11 cellular contexts compared by ENCODE assay signal in genomic region chr9:2019723-2020122, GRCh38. TPM values are rescaled to one million over a fixed set of nuclear protein-coding genes. Genes with fewer than 3 reads are reported as not detected.
DNase-seq lines count a peak whose midpoint lies in the region; ATAC-seq and TF ChIP-seq lines count a peak whose summit lies in the region.
"Had no signal": no experiment of that assay in that cellular context is flagged by ENCODE, and none has a peak within 500 bp of the region (broad histone marks: within the 10 kb centered on the region; RNA-seq: fewer than 3 reads in every experiment).

No MANE protein-coding gene starts in this region.

- ATAC-seq in stimulated activated naive CD8-positive, alpha-beta T cell treated with anti-CD3 and anti-CD28 coated beads, Interleukin-15, Interleukin-2, amounts not matched to agents 100 U/mL and 50 U/mL, for 24 hours: no peak
- no peak for ATAC-seq in activated CD8-positive, alpha-beta T cell treated with anti-CD3 and anti-CD28 coated beads for 36 hours
- ATAC-seq in natural killer cell (no peak), GM21529 (IDR thresholded peaks at IDR 0.05; ENCODE audit: unreplicated experiment) (no peak)

- POLR2A ChIA-PET in activated CD8-positive, alpha-beta T cell treated with anti-CD3 and anti-CD28 coated beads for 36 hours (lab: Charles Lee): no interaction called here

- no peak for TF ChIP-seq CTCF in activated CD8-positive, alpha-beta T cell treated with anti-CD3 and anti-CD28 coated beads for 36 hours (IDR thresholded peaks at IDR 0.05)
- TF ChIP-seq CTCF in natural killer cell (IDR thresholded peaks at IDR 0.05) (no peak), tibial nerve (IDR thresholded peaks at IDR 0.05) (no peak)

- H3K27me3 ChIP-seq in tibial nerve: no peaks in the 10 kb centered on the region

- no peaks in the 10 kb centered on the region for H3K27me3 Mint-ChIP-seq in stimulated activated naive CD8-positive, alpha-beta T cell treated with anti-CD3 and anti-CD28 coated beads, Interleukin-15, Interleukin-2, amounts not matched to agents 100 ng/mL and 50 ng/mL, for 24 hours
- no peaks in the 10 kb centered on the region for H3K27me3 Mint-ChIP-seq in activated CD8-positive, alpha-beta T cell treated with anti-CD3 and anti-CD28 coated beads for 36 hours
- no peaks in the 10 kb centered on the region for H3K27me3 Mint-ChIP-seq in natural killer cell (ENCODE audit: low read depth in 2 of 2)

- H3K27ac Mint-ChIP-seq in stimulated activated naive CD8-positive, alpha-beta T cell treated with anti-CD3 and anti-CD28 coated beads, Interleukin-15, Interleukin-2, amounts not matched to agents 100 ng/mL and 50 ng/mL, for 24 hours: peak overlapping the region; percentile 38
- no peak overlapping the region for H3K27ac Mint-ChIP-seq in activated CD8-positive, alpha-beta T cell treated with anti-CD3 and anti-CD28 coated beads for 36 hours
- peak overlapping the region; percentile 97 to 99 for H3K27ac Mint-ChIP-seq in natural killer cell

- H3K27ac ChIP-seq in tibial nerve: peak overlapping the region in 2 of 4 donors; percentile 94 to 99
- H3K27ac ChIP-seq: C4-2B had no signal

- intact Hi-C loops in activated CD8-positive, alpha-beta T cell treated with anti-CD3 and anti-CD28 coated beads for 36 hours (cut with micrococcal nuclease): loop anchor here (2.0 to 5.0 kb wide), 2 partner anchors 35 to 142 kb away; no protein-coding TSS in a partner anchor
- intact Hi-C loops in natural killer cell (cut with micrococcal nuclease): loop anchor here (5.0 to 10.0 kb wide), 3 partner anchors 135 to 1745 kb away; partner anchors contain the start of gene RFX3

- H3K4me1 ChIP-seq in tibial nerve: peaks cover 0 to 56% (median 32%) of the 10 kb centered on the region in 4 donors

- no peak overlapping the region for H3K4me3 ChIP-seq in tibial nerve

- H3K4me1 Mint-ChIP-seq in stimulated activated naive CD8-positive, alpha-beta T cell treated with anti-CD3 and anti-CD28 coated beads, Interleukin-15, Interleukin-2, amounts not matched to agents 100 ng/mL and 50 ng/mL, for 24 hours (ENCODE audit: low read depth): peaks cover 67% of the 10 kb centered on the region
- peaks cover 60% of the 10 kb centered on the region for H3K4me1 Mint-ChIP-seq in activated CD8-positive, alpha-beta T cell treated with anti-CD3 and anti-CD28 coated beads for 36 hours (ENCODE audit: low read depth)
- H3K4me1 Mint-ChIP-seq in natural killer cell: peaks cover 70 to 77% of the 10 kb centered on the region in 2 donors

- peak overlapping the region; percentile 38 for H3K4me3 Mint-ChIP-seq in stimulated activated naive CD8-positive, alpha-beta T cell treated with anti-CD3 and anti-CD28 coated beads, Interleukin-15, Interleukin-2, amounts not matched to agents 100 ng/mL and 50 ng/mL, for 24 hours
- H3K4me3 Mint-ChIP-seq in activated CD8-positive, alpha-beta T cell treated with anti-CD3 and anti-CD28 coated beads for 36 hours: peak overlapping the region; percentile 47
- peak overlapping the region; percentile 78 for H3K4me3 Mint-ChIP-seq in natural killer cell

- DNase-seq in stimulated activated naive CD8-positive, alpha-beta T cell treated with anti-CD3 and anti-CD28 coated beads, Interleukin-15, Interleukin-2, amounts not matched to agents 100 U/mL and 50 U/mL, for 24 hours: no peak
- DNase-seq in activated CD8-positive, alpha-beta T cell treated with anti-CD3 and anti-CD28 coated beads for 36 hours: no peak
- no peak for DNase-seq in natural killer cell
- DNase-seq in HCEC 1CT: no peak
- no peak for DNase-seq in cerebellar cortex (ENCODE audit: low spot score)
- no peak for DNase-seq in tibial nerve (ENCODE audit: low spot score in 2 of 2)
- DNase-seq: activated gamma-delta T cell treated with Interleukin-2 at 50 U/mL for 16 hours, kidney glomerular epithelial cell had no signal

- WGBS in tibial nerve, 2 donors: 63 to 71% methylated on average over 1 of the region's 1 CpG

- H3K36me3 ChIP-seq in tibial nerve: no peaks in the 10 kb centered on the region

- no peaks in the 10 kb centered on the region for H3K9me3 Mint-ChIP-seq in stimulated activated naive CD8-positive, alpha-beta T cell treated with anti-CD3 and anti-CD28 coated beads, Interleukin-15, Interleukin-2, amounts not matched to agents 100 ng/mL and 50 ng/mL, for 24 hours
- H3K9me3 Mint-ChIP-seq in activated CD8-positive, alpha-beta T cell treated with anti-CD3 and anti-CD28 coated beads for 36 hours: no peaks in the 10 kb centered on the region
- H3K9me3 Mint-ChIP-seq in natural killer cell: no peaks in the 10 kb centered on the region

- TF ChIP-seq EP300 in tibial nerve (IDR thresholded peaks at IDR 0.05): no peak

- H3K9me3 ChIP-seq in tibial nerve: no peaks in the 10 kb centered on the region

- H3K36me3 Mint-ChIP-seq in stimulated activated naive CD8-positive, alpha-beta T cell treated with anti-CD3 and anti-CD28 coated beads, Interleukin-15, Interleukin-2, amounts not matched to agents 100 ng/mL and 50 ng/mL, for 24 hours (ENCODE audit: low read depth): peaks cover 13% of the 10 kb centered on the region
- H3K36me3 Mint-ChIP-seq in activated CD8-positive, alpha-beta T cell treated with anti-CD3 and anti-CD28 coated beads for 36 hours (ENCODE audit: low read depth): peaks cover 8% of the 10 kb centered on the region
- H3K36me3 Mint-ChIP-seq in natural killer cell: no peaks in the 10 kb centered on the region

- no peak for TF ChIP-seq POLR2A in tibial nerve (IDR thresholded peaks at IDR 0.05)

- CTCF ChIA-PET in activated CD8-positive, alpha-beta T cell treated with anti-CD3 and anti-CD28 coated beads for 36 hours (lab: Charles Lee): no interaction called here

RNA-seq across cellular contexts. Expression of gene SMARCA2, which starts 4.6 kb away (rescaled TPM):
- total RNA-seq in activated CD8-positive, alpha-beta T cell treated with anti-CD3 and anti-CD28 coated beads for 36 hours: 10 to 100 TPM; 94.7 to 99.4 TPM
- total RNA-seq in natural killer cell: 100 to 1,000 TPM; 303 to 324 (median 308) TPM
- total RNA-seq in tibial nerve: 100 to 1,000 TPM in 3 of 4 donors, 10 to 100 TPM in 1; 75.9 to 140 (median 119) TPM
